8 cellular contexts compared by ENCODE assay signal in the genomic region with DNA sequence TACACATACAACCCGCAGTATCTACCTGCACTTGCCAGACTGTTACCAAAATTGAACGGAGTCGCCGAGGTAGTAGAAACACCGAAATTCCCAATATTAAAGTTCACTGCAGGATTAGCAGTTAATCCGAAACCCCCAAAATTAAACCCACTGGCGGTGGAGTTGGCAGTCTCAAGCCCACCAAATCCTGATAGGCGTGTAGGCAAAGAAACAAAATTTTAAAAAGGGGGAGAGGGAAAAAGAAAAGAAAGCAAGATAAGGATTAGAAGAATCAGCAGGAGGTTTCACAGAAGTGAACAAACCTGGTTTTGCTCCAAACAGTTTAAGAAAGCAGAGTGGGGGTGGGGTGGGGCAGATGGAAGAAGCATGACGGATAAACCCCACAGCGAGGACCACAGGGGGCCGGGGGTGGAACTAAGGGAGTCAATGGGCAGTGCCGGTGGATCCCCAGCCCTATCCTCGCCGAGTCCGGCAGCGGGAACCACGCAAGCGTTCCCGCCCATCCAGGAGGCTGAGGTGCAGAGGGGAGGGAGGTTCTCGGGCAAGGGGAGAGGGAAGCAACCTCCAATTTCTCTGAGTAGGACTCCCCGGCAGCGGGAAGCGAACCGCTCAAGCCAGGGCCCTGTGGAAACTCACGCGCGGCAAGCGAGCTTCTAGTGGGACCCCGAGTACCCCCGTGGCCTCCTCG. TPM values are rescaled to one million over a fixed set of nuclear protein-coding genes. Genes with fewer than 3 reads are reported as not detected.
A peak's percentile ranks its signal among the peaks of the same experiment; 100 is the strongest.
DNase-seq lines count a peak whose midpoint lies in the region; ATAC-seq and TF ChIP-seq lines count a peak whose summit lies in the region.

No MANE protein-coding gene starts in this region.

- H3K4me1 Mint-ChIP-seq in activated naive CD4-positive, alpha-beta T cell treated with anti-CD3 and anti-CD28 coated beads, Interleukin-2, amount 10 ng/mL, durations not matched to agents 7 days and 5 days, result peaks cover 37% of the 10 kb centered on the region

- H3K4me3 Mint-ChIP-seq in activated naive CD4-positive, alpha-beta T cell treated with anti-CD3 and anti-CD28 coated beads, Interleukin-2, amount 10 ng/mL, durations not matched to agents 7 days and 5 days, result peak overlapping the region; percentile 95

- TF ChIP-seq RAD21 in Ishikawa (IDR thresholded peaks at IDR 0.05; ENCODE audit: low read depth), result no peak

- H3K27me3 ChIP-seq in osteoblast (ENCODE audit: insufficient read depth, low read length), result no peaks in the 10 kb centered on the region
- H3K27me3 ChIP-seq in uterus, result no peaks in the 10 kb centered on the region

- peak overlapping the region; percentile 96 for H3K4me2 ChIP-seq in osteoblast (ENCODE audit: insufficient read depth, low read length)

- H3K9me3 Mint-ChIP-seq in activated naive CD4-positive, alpha-beta T cell treated with anti-CD3 and anti-CD28 coated beads, Interleukin-2, amount 10 ng/mL, durations not matched to agents 7 days and 5 days, result no peaks in the 10 kb centered on the region

- intact Hi-C loops in uterus (cut with DNase I; ENCODE audit: low total_unique reads), result no loop called here

- H3K27ac Mint-ChIP-seq in activated naive CD4-positive, alpha-beta T cell treated with anti-CD3 and anti-CD28 coated beads, Interleukin-2, amount 10 ng/mL, durations not matched to agents 7 days and 5 days, result peak overlapping the region; percentile 96

- no peak for TF ChIP-seq POLR2A in uterus (IDR thresholded peaks at IDR 0.05)

- DNase-seq in DMS79 (lab: John Stamatoyannopoulos, UW), result peak; percentile 36
- peak; percentile 81 for DNase-seq in RPMI7951 (ENCODE audit: low read depth)
- peak; percentile 66 for DNase-seq in activated naive CD4-positive, alpha-beta T cell treated with anti-CD3 and anti-CD28 coated beads, Interleukin-2, amount 10 ng/mL, durations not matched to agents 7 days and 5 days
- peak; percentile 24 for DNase-seq in globus pallidus (ENCODE audit: low spot score)
- DNase-seq in osteoblast (ENCODE audit: insufficient read length, low spot score, missing footprints), result peak; percentile 80
- DNase-seq in uterus, result peak in 1 of 2 donors; percentile 20

- H3K36me3 Mint-ChIP-seq in activated naive CD4-positive, alpha-beta T cell treated with anti-CD3 and anti-CD28 coated beads, Interleukin-2, amount 10 ng/mL, durations not matched to agents 7 days and 5 days, result peaks cover 11% of the 10 kb centered on the region

- H2AFZ ChIP-seq in osteoblast (ENCODE audit: low read length), result peak overlapping the region; percentile 91

- H3K36me3 ChIP-seq in osteoblast (ENCODE audit: insufficient read depth, low read length) (peaks cover 2% of the 10 kb centered on the region), uterus (no peaks in the 10 kb centered on the region)

- no peak for TF ChIP-seq EP300 in Ishikawa (IDR thresholded peaks at IDR 0.05; ENCODE audit: borderline replicate concordance)

- CTCF ChIA-PET in activated naive CD4-positive, alpha-beta T cell treated with anti-CD3 and anti-CD28 coated beads, Interleukin-2, amount 10 ng/mL, durations not matched to agents 7 days and 5 days (lab: Charles Lee), result interaction anchor here (0.7 kb wide), 1 partner anchor 73 kb away, joined by 3 read pairs; no protein-coding TSS in a partner anchor

- H3K27ac ChIP-seq in osteoblast (ENCODE audit: low read depth, low read length) (peak overlapping the region; percentile 84), uterus (peak overlapping the region; percentile 89 to 92)

- no peaks in the 10 kb centered on the region for H3K9me3 ChIP-seq in osteoblast (ENCODE audit: low read depth, low read length)
- no peaks in the 10 kb centered on the region for H3K9me3 ChIP-seq in uterus

- H3K79me2 ChIP-seq in osteoblast (ENCODE audit: insufficient read depth, low read length), result peaks cover 58% of the 10 kb centered on the region

- H3K4me3 ChIP-seq in osteoblast (ENCODE audit: insufficient read depth, low read length) (peak overlapping the region; percentile 83), uterus (peak overlapping the region; percentile 76 to 96)

- H3K27me3 Mint-ChIP-seq in activated naive CD4-positive, alpha-beta T cell treated with anti-CD3 and anti-CD28 coated beads, Interleukin-2, amount 10 ng/mL, durations not matched to agents 7 days and 5 days, result peaks cover 3% of the 10 kb centered on the region

- H3K4me1 ChIP-seq in osteoblast (ENCODE audit: insufficient read depth, low read length) (peaks cover 28% of the 10 kb centered on the region), uterus (no peaks in the 10 kb centered on the region)

- no peak for TF ChIP-seq CTCF in osteoblast (IDR thresholded peaks at IDR 0.05; ENCODE audit: extremely low read depth, low read depth, low read length)
- TF ChIP-seq CTCF in uterus (IDR thresholded peaks at IDR 0.05), result no peak

- ATAC-seq in GM21717 (IDR thresholded peaks at IDR 0.05; ENCODE audit: unreplicated experiment), result peak; percentile 39

- peaks cover 7% of the 10 kb centered on the region for H4K20me1 ChIP-seq in osteoblast (ENCODE audit: insufficient read depth, low read length)

TF ChIP-seq in Ishikawa, 13 proteins besides CTCF, POLR2A, EP300 and RAD21:
- TF ChIP-seq, protein P1, sequence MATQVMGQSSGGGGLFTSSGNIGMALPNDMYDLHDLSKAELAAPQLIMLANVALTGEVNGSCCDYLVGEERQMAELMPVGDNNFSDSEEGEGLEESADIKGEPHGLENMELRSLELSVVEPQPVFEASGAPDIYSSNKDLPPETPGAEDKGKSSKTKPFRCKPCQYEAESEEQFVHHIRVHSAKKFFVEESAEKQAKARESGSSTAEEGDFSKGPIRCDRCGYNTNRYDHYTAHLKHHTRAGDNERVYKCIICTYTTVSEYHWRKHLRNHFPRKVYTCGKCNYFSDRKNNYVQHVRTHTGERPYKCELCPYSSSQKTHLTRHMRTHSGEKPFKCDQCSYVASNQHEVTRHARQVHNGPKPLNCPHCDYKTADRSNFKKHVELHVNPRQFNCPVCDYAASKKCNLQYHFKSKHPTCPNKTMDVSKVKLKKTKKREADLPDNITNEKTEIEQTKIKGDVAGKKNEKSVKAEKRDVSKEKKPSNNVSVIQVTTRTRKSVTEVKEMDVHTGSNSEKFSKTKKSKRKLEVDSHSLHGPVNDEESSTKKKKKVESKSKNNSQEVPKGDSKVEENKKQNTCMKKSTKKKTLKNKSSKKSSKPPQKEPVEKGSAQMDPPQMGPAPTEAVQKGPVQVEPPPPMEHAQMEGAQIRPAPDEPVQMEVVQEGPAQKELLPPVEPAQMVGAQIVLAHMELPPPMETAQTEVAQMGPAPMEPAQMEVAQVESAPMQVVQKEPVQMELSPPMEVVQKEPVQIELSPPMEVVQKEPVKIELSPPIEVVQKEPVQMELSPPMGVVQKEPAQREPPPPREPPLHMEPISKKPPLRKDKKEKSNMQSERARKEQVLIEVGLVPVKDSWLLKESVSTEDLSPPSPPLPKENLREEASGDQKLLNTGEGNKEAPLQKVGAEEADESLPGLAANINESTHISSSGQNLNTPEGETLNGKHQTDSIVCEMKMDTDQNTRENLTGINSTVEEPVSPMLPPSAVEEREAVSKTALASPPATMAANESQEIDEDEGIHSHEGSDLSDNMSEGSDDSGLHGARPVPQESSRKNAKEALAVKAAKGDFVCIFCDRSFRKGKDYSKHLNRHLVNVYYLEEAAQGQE (IDR thresholded peaks at IDR 0.05; ENCODE audit: low read depth), result no peak
- TF ChIP-seq, protein P2, sequence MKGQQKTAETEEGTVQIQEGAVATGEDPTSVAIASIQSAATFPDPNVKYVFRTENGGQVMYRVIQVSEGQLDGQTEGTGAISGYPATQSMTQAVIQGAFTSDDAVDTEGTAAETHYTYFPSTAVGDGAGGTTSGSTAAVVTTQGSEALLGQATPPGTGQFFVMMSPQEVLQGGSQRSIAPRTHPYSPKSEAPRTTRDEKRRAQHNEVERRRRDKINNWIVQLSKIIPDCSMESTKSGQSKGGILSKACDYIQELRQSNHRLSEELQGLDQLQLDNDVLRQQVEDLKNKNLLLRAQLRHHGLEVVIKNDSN (IDR thresholded peaks at IDR 0.05), result no peak
- TF ChIP-seq MAX (IDR thresholded peaks at IDR 0.05), result peak; percentile 33; the same call in 1 of the 2 replicates

RNA-seq across cellular contexts. Expression of gene NUP54, which starts 0.6 kb away (rescaled TPM):
- 57.5 and 71.5 TPM in 2 replicates for total RNA-seq in RPMI7951 (2014; rRNA removed; shearing (Covaris generic))
- total RNA-seq in osteoblast (51.9 and 52.8 TPM in 2 replicates), uterus (10 to 100 TPM; 31.2 to 99.5 (median 62.6) TPM)
